40 cellular contexts compared by ENCODE assay signal in genomic region chr19:885536-886224, GRCh38. TPM values are rescaled to one million over a fixed set of nuclear protein-coding genes. Genes with fewer than 3 reads are reported as not detected.
"Had no signal": no experiment of that assay in that cellular context is flagged by ENCODE, and none has a peak within 500 bp of the region (broad histone marks: within the 10 kb centered on the region; RNA-seq: fewer than 3 reads in every experiment).

No MANE protein-coding gene starts in this region.

- H3K9me3 ChIP-seq: ascending aorta, Peyer's patch had no signal

- H3K4me1 ChIP-seq: ascending aorta, Peyer's patch had no signal

- DNase-seq: activated CD4-positive, alpha-beta memory T cell treated with anti-CD3 and anti-CD28 coated beads, Interleukin-2, amount 10 ng/mL, durations not matched to agents 7 days and 5 days; activated CD4-positive, alpha-beta T cell treated with anti-CD3 and anti-CD28 coated beads for 1 hour; activated CD4-positive, alpha-beta T cell treated with anti-CD3 and anti-CD28 coated beads for 48 hours; activated CD4-positive, CD25-positive, alpha-beta regulatory T cell; activated CD8-positive, alpha-beta memory T cell treated with anti-CD3 and anti-CD28 coated beads for 24 hours; activated CD8-positive, alpha-beta memory T cell treated with anti-CD3 and anti-CD28 coated beads, Interleukin-2, amount 10 ng/mL, durations not matched to agents 7 days and 5 days; activated CD8-positive, alpha-beta memory T cell treated with anti-CD3 and anti-CD28 coated beads, Interleukin-2, amount 50 U/mL, for 48 hours; activated effector memory CD4-positive, alpha-beta T cell treated with anti-CD3 and anti-CD28 coated beads, Interleukin-2, amount 50 U/mL, for 16 hours; activated naive CD4-positive, alpha-beta T cell; activated naive CD4-positive, alpha-beta T cell treated with anti-CD3 and anti-CD28 coated beads, Interleukin-2, amount 50 U/mL, for 16 hours; activated naive CD8-positive, alpha-beta T cell treated with anti-CD3 and anti-CD28 coated beads for 36 hours; activated T-cell treated with anti-CD3 and anti-CD28 coated beads, Interleukin-2, amount 50 U/mL, for 48 hours; amniotic stem cell; NCI-H1092 treated with DMSO at 0.1 percent for 48 hours; NCI-H1417; NCI-H146; NCI-H187; NCI-H2029 treated with DMSO at 0.1 percent for 48 hours; NCI-H2107; NCI-H2171; NCI-H510A; NCI-H526; NCI-H748 treated with DMSO at 0.1 percent for 48 hours; NK-92 treated with Interleukin-12 subunit alpha and Interleukin-12 subunit beta, amount 100 ng/mL, for 24 hours; PC-3; Peyer's patch; RPMI8226; SIG-M5; T-cell; T-helper 17 cell; T-helper 9 cell had no signal

- H3K27ac Mint-ChIP-seq: activated CD4-positive, alpha-beta memory T cell treated with anti-CD3 and anti-CD28 coated beads, Interleukin-2, amount 10 ng/mL, durations not matched to agents 7 days and 5 days; activated CD8-positive, alpha-beta memory T cell treated with anti-CD3 and anti-CD28 coated beads, Interleukin-2, amount 10 ng/mL, durations not matched to agents 7 days and 5 days; activated naive CD8-positive, alpha-beta T cell treated with anti-CD3 and anti-CD28 coated beads for 36 hours; activated T-helper 17 cell treated with anti-CD3 and anti-CD28 coated beads, Interleukin-2, amount 50 U/mL, for 72 hours had no signal

- H3K9me3 Mint-ChIP-seq: activated CD4-positive, alpha-beta memory T cell treated with anti-CD3 and anti-CD28 coated beads, Interleukin-2, amount 10 ng/mL, durations not matched to agents 7 days and 5 days; activated naive CD8-positive, alpha-beta T cell treated with anti-CD3 and anti-CD28 coated beads for 36 hours; activated T-helper 17 cell treated with anti-CD3 and anti-CD28 coated beads, Interleukin-2, amount 50 U/mL, for 72 hours; T-cell had no signal

- H3K4me1 Mint-ChIP-seq: activated CD4-positive, alpha-beta memory T cell treated with anti-CD3 and anti-CD28 coated beads, Interleukin-2, amount 10 ng/mL, durations not matched to agents 7 days and 5 days; activated T-helper 17 cell treated with anti-CD3 and anti-CD28 coated beads, Interleukin-2, amount 50 U/mL, for 72 hours had no signal

- H3K27ac ChIP-seq: ascending aorta, KMS-11, Peyer's patch, VCaP had no signal

- H3K4me3 Mint-ChIP-seq: activated CD4-positive, alpha-beta memory T cell treated with anti-CD3 and anti-CD28 coated beads, Interleukin-2, amount 10 ng/mL, durations not matched to agents 7 days and 5 days; activated CD8-positive, alpha-beta memory T cell treated with anti-CD3 and anti-CD28 coated beads, Interleukin-2, amount 10 ng/mL, durations not matched to agents 7 days and 5 days; activated naive CD8-positive, alpha-beta T cell treated with anti-CD3 and anti-CD28 coated beads for 36 hours; activated T-helper 17 cell treated with anti-CD3 and anti-CD28 coated beads, Interleukin-2, amount 50 U/mL, for 72 hours; T-cell had no signal

- H3K27me3 Mint-ChIP-seq: activated CD4-positive, alpha-beta memory T cell treated with anti-CD3 and anti-CD28 coated beads, Interleukin-2, amount 10 ng/mL, durations not matched to agents 7 days and 5 days; activated CD8-positive, alpha-beta memory T cell treated with anti-CD3 and anti-CD28 coated beads, Interleukin-2, amount 10 ng/mL, durations not matched to agents 7 days and 5 days; activated naive CD8-positive, alpha-beta T cell treated with anti-CD3 and anti-CD28 coated beads for 36 hours; activated T-helper 17 cell treated with anti-CD3 and anti-CD28 coated beads, Interleukin-2, amount 50 U/mL, for 72 hours; T-cell; T-helper 17 cell had no signal

- ATAC-seq: activated CD8-positive, alpha-beta memory T cell treated with anti-CD3 and anti-CD28 coated beads, Interleukin-2, amount 10 ng/mL, durations not matched to agents 7 days and 5 days; activated T-helper 17 cell treated with anti-CD3 and anti-CD28 coated beads, Interleukin-2, amount 50 U/mL, for 72 hours; PC-3; Right ventricle myocardium inferior; SK-N-SH treated with all-trans-retinoic acid at 6 μM for 48 hours; T-cell; T-helper 17 cell had no signal

- H3K4me3 ChIP-seq: ascending aorta, Peyer's patch had no signal

- H3K27me3 ChIP-seq: ascending aorta, Peyer's patch had no signal

RNA-seq across cellular contexts. Expression of gene RNU6-9, which starts 7.6 kb away (rescaled TPM):
- total RNA-seq: activated CD4-positive, alpha-beta memory T cell treated with anti-CD3 and anti-CD28 coated beads, Interleukin-2, amount 10 ng/mL, durations not matched to agents 7 days and 5 days; activated CD8-positive, alpha-beta memory T cell treated with anti-CD3 and anti-CD28 coated beads, Interleukin-2, amount 10 ng/mL, durations not matched to agents 7 days and 5 days; activated naive CD8-positive, alpha-beta T cell treated with anti-CD3 and anti-CD28 coated beads for 36 hours; activated T-helper 17 cell treated with anti-CD3 and anti-CD28 coated beads, Interleukin-2, amount 50 U/mL, for 72 hours; ascending aorta; cardiac septum; M059J; PC-3; Peyer's patch; Right ventricle myocardium inferior; SK-MEL-5; T-cell; T-helper 17 cell had no signal

RNA-seq across cellular contexts. Expression of gene KISS1R, which starts 31.5 kb away (rescaled TPM):
- total RNA-seq: ascending aorta, cardiac septum, M059J, Peyer's patch, Right ventricle myocardium inferior, SK-MEL-5 had no signal
